Comparison of ENCODE assay signal across 1 cellular context in the genomic region with DNA sequence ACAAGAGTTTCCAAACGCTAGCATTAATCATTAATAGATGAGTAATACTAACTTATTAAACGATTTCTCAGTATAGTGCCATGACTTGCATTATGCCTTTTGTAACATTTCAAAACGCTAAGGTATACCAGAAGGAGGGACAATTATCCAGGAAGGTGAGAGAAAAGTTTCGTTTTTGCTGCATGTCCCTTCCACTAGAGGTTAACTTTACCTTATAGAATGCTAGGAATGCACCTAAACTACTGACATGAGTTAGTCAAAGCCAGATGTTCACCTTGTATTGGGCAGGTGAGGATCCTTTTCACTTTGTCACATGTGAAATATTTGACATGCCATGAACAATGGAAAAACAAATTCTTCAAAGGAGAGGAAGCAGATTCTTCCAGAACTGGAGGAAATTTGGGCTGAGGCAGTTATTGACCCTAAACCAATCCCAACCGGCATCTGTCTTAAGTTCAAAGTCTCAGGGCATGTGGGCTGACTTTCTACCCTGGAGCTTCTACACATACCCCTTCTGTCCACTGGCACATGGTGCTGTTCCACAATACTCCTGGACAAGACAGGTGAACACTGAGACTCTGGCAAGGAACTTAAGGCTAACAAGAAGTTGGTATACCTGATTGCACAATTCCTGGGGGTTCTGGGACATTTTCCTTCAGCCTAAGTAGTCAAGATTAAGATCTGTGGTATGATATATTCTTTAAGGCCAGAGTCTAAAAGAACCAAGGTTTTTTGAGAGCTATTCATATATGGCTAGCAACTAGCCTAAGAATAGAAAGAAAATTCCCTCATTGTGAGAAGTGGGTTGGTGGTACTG.
TF ChIP-seq lines count a peak whose summit lies in the region.

No MANE protein-coding gene starts in this region.

TF ChIP-seq in H1, 55 proteins besides CTCF, POLR2A, EP300 and RAD21 (continued from another document):
- TF ChIP-seq CREB1 (IDR thresholded peaks at IDR 0.05) (no peak), HDAC6 (IDR thresholded peaks at IDR 0.05; ENCODE audit: low read depth, low read length) (no peak), TEAD4 (IDR thresholded peaks at IDR 0.05; ENCODE audit: low read depth, low read length) (peak; percentile 44; the same call in 1 of the 2 replicates)
- TF ChIP-seq, protein P1, sequence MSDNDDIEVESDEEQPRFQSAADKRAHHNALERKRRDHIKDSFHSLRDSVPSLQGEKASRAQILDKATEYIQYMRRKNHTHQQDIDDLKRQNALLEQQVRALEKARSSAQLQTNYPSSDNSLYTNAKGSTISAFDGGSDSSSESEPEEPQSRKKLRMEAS (IDR thresholded peaks at IDR 0.05): no peak
